ENCODE assay signal across 21 cellular contexts in genomic region chr5:153223376-153223775, GRCh38.
"Had no signal": no experiment of that assay in that cellular context is flagged by ENCODE, and none has a peak within 500 bp of the region (broad histone marks: within the 10 kb centered on the region; RNA-seq: fewer than 3 reads in every experiment).

No MANE protein-coding gene starts in this region.

- H3K27ac Mint-ChIP-seq: activated B cell treated with CpG ODN at 0.5 μM for 24 hours; activated CD4-positive, alpha-beta T cell treated with anti-CD3 and anti-CD28 coated beads, Interleukin-2, amount 10 ng/mL, durations not matched to agents 7 days and 5 days; activated T-helper 1 cell treated with anti-CD3 and anti-CD28 coated beads, Interleukin-12 subunit alpha, Interleukin-12 subunit beta, Interleukin-2, Interleukin-4 antibody, amounts not matched to agents 30 ng/mL and 10 ng/mL and 1 ng/mL, durations not matched to agents 14 hours and 24 hours and 36 hours; effector memory CD8-positive, alpha-beta T cell; immature natural killer cell; naive B cell had no signal

- H3K4me3 ChIP-seq: lower lobe of right lung, skin epidermis had no signal

- H3K4me3 Mint-ChIP-seq: activated B cell treated with CpG ODN at 0.5 μM for 24 hours; activated CD4-positive, alpha-beta T cell treated with anti-CD3 and anti-CD28 coated beads, Interleukin-2, amount 10 ng/mL, durations not matched to agents 7 days and 5 days; activated T-helper 1 cell treated with anti-CD3 and anti-CD28 coated beads, Interleukin-12 subunit alpha, Interleukin-12 subunit beta, Interleukin-2, Interleukin-4 antibody, amounts not matched to agents 30 ng/mL and 10 ng/mL and 1 ng/mL, durations not matched to agents 14 hours and 24 hours and 36 hours; effector memory CD8-positive, alpha-beta T cell; immature natural killer cell; naive B cell had no signal

- H3K9me3 ChIP-seq: lower lobe of right lung had no signal

- ATAC-seq: effector memory CD8-positive, alpha-beta T cell; left cardiac atrium; lower lobe of right lung had no signal

- H3K4me1 ChIP-seq: lower lobe of right lung had no signal

- H3K27ac ChIP-seq: lower lobe of right lung, skin epidermis had no signal

- H3K36me3 Mint-ChIP-seq: immature natural killer cell, naive B cell had no signal

- DNase-seq: activated B cell treated with CpG ODN at 0.5 μM for 24 hours; activated CD4-positive, alpha-beta T cell treated with anti-CD3 and anti-CD28 coated beads, Interleukin-2, amount 10 ng/mL, durations not matched to agents 7 days and 5 days; activated naive CD4-positive, alpha-beta T cell treated with Interleukin-2 at 50 U/mL for 16 hours; anterior cingulate cortex; dermis blood vessel endothelial cell; effector memory CD8-positive, alpha-beta T cell; foreskin melanocyte; head of caudate nucleus; immature natural killer cell; left cardiac atrium; lower lobe of right lung; midbrain; naive B cell; posterior cingulate gyrus; stimulated activated CD4-positive, alpha-beta T cell treated with anti-CD3 and anti-CD28 coated beads, Interleukin-15, amount 100 ng/mL, for 24 hours; stimulated activated CD4-positive, alpha-beta T cell treated with anti-CD3 and anti-CD28 coated beads, Interleukin-4, amount 100 ng/mL, for 1 hour; stimulated activated naive CD4-positive, alpha-beta T cell; T-helper 2 cell; trophoblast cell had no signal

- H3K27me3 Mint-ChIP-seq: activated B cell treated with CpG ODN at 0.5 μM for 24 hours; activated CD4-positive, alpha-beta T cell treated with anti-CD3 and anti-CD28 coated beads, Interleukin-2, amount 10 ng/mL, durations not matched to agents 7 days and 5 days; effector memory CD8-positive, alpha-beta T cell; naive B cell had no signal

- H3K36me3 ChIP-seq: lower lobe of right lung had no signal

- H3K4me1 Mint-ChIP-seq: activated B cell treated with CpG ODN at 0.5 μM for 24 hours; activated CD4-positive, alpha-beta T cell treated with anti-CD3 and anti-CD28 coated beads, Interleukin-2, amount 10 ng/mL, durations not matched to agents 7 days and 5 days; immature natural killer cell; naive B cell had no signal
